ENCODE assay signal across 19 cellular contexts in genomic region chr3:8561365-8561764, GRCh38. TPM values are rescaled to one million over a fixed set of nuclear protein-coding genes. Genes with fewer than 3 reads are reported as not detected.
DNase-seq lines count a peak whose midpoint lies in the region; ATAC-seq and TF ChIP-seq lines count a peak whose summit lies in the region.
"Had no signal": no experiment of that assay in that cellular context is flagged by ENCODE, and none has a peak within 500 bp of the region (broad histone marks: within the 10 kb centered on the region; RNA-seq: fewer than 3 reads in every experiment).

No MANE protein-coding gene starts in this region.

- no peak overlapping the region for H2BK120ac ChIP-seq in mesendoderm (ENCODE audit: low read depth, low read length)

- H3K27me3 ChIP-seq in adipocyte (replicated peaks; ENCODE audit: control insufficient read depth, insufficient read depth, low read length): no peaks in the 10 kb centered on the region
- no peaks in the 10 kb centered on the region for H3K27me3 ChIP-seq in mesendoderm (ENCODE audit: insufficient read depth, low read length, poor library complexity)
- no peaks in the 10 kb centered on the region for H3K27me3 ChIP-seq in skeletal muscle satellite cell (ENCODE audit: control insufficient read depth, insufficient read depth, low read length)

- H3K23ac ChIP-seq in mesendoderm (ENCODE audit: low read length): no peak overlapping the region

- H3K27ac ChIP-seq in mesendoderm (ENCODE audit: low read depth, low read length): peak overlapping the region; percentile 24
- H3K27ac ChIP-seq: C4-2B, parathyroid adenoma, VCaP had no signal

- H3K79me1 ChIP-seq in mesendoderm (ENCODE audit: low read length): no peaks in the 10 kb centered on the region

- no peak for TF ChIP-seq CTCF in fibroblast of the aortic adventitia (IDR thresholded peaks at IDR 0.05; ENCODE audit: insufficient read depth, low read length)

- no peaks in the 10 kb centered on the region for H3K79me2 ChIP-seq in mesendoderm (ENCODE audit: control insufficient read depth, insufficient read depth, low read length)
- H3K79me2 ChIP-seq: parathyroid adenoma had no signal

- no CpG with 5 or more reads among the region's 4 CpGs for WGBS in mesendoderm (ENCODE audit: extremely low coverage, insufficient coverage, low lambda C conversion rate)

- H3K9me3 ChIP-seq in adipocyte (ENCODE audit: control insufficient read depth, low read length): no peaks in the 10 kb centered on the region
- no peaks in the 10 kb centered on the region for H3K9me3 ChIP-seq in skeletal muscle satellite cell (replicated peaks; ENCODE audit: low read length)

- no peak overlapping the region for H3K4me3 ChIP-seq in adipocyte (ENCODE audit: low read length)
- H3K4me3 ChIP-seq in fibroblast of the aortic adventitia (ENCODE audit: low read depth, low read length): no peak overlapping the region
- no peak overlapping the region for H3K4me3 ChIP-seq in mesendoderm (ENCODE audit: low read length)
- no peak overlapping the region for H3K4me3 ChIP-seq in skeletal muscle satellite cell (ENCODE audit: low read length)

- no peak overlapping the region for H3K56ac ChIP-seq in mesendoderm (ENCODE audit: low read length)

- no peak overlapping the region for H2BK5ac ChIP-seq in mesendoderm (ENCODE audit: low read length)

- H3K4me1 ChIP-seq in adipocyte (ENCODE audit: control insufficient read depth, insufficient read depth, low read length) (peaks cover 56% of the 10 kb centered on the region), mesendoderm (ENCODE audit: control insufficient read depth, low read depth, low read length) (peaks cover 10% of the 10 kb centered on the region), skeletal muscle satellite cell (ENCODE audit: control insufficient read depth, insufficient read depth, low read length) (peaks cover 47% of the 10 kb centered on the region)
- H3K4me1 ChIP-seq: parathyroid adenoma had no signal

- H4K8ac ChIP-seq in mesendoderm (ENCODE audit: low read depth, low read length): no peak overlapping the region

- H3K9ac ChIP-seq in adipocyte (ENCODE audit: low read length) (peak overlapping the region; percentile 82), mesendoderm (ENCODE audit: low read length) (no peak overlapping the region), skeletal muscle satellite cell (ENCODE audit: low read depth, low read length) (peak overlapping the region; percentile 76)
- H3K9ac ChIP-seq: parathyroid adenoma had no signal

- no peak overlapping the region for H3K4ac ChIP-seq in mesendoderm (ENCODE audit: low read depth, low read length)

- H3K18ac ChIP-seq in mesendoderm (ENCODE audit: low read length): no peak overlapping the region

- H3K4me2 ChIP-seq in mesendoderm (ENCODE audit: low read length): no peak overlapping the region
- H3K4me2 ChIP-seq in skeletal muscle satellite cell (ENCODE audit: low read length): peak overlapping the region; percentile 29

- H3K36me3 ChIP-seq in adipocyte (ENCODE audit: control insufficient read depth, insufficient read depth, low read length, severe bottlenecking): peaks cover 36% of the 10 kb centered on the region
- no peaks in the 10 kb centered on the region for H3K36me3 ChIP-seq in mesendoderm (ENCODE audit: control insufficient read depth, insufficient read depth, low read length)
- peaks cover 36% of the 10 kb centered on the region for H3K36me3 ChIP-seq in skeletal muscle satellite cell (ENCODE audit: insufficient read depth, low read length)

- ATAC-seq in GM21367 (IDR thresholded peaks at IDR 0.05; ENCODE audit: unreplicated experiment): no peak
- ATAC-seq: left lobe of liver had no signal

- no peak overlapping the region for H2BK15ac ChIP-seq in mesendoderm (replicated peaks; ENCODE audit: low read depth)

- H2AK5ac ChIP-seq in mesendoderm (ENCODE audit: low read length): no peak overlapping the region

- H4K5ac ChIP-seq in mesendoderm (ENCODE audit: low read length): no peak overlapping the region

- DNase-seq in adipocyte (ENCODE audit: low read depth) (no peak), fibroblast of the aortic adventitia (ENCODE audit: low read depth) (peak; percentile 93), mesendoderm (no peak), AG08396 (ENCODE audit: low spot score) (no peak), glomerular visceral epithelial cell (ENCODE audit: extremely low spot score) (no peak), SIG-M5 treated with dmso at 0.1 percent for 504 hours (lab: John Stamatoyannopoulos, UW; ENCODE audit: unreplicated experiment) (no peak)
- DNase-seq: ACHN; activated CD4-positive, alpha-beta T cell treated with anti-CD3 and anti-CD28 coated beads, Interleukin-2, amount 50 U/mL, for 4 hours; activated gamma-delta T cell treated with Interleukin-2 at 50 U/mL for 16 hours; amygdala; NCI-H526; SHP77; stimulated activated CD4-positive, alpha-beta T cell treated with anti-CD3 and anti-CD28 coated beads, Interleukin-12 subunit alpha, Interleukin-12 subunit beta, amount 100 ng/mL, for 4 hours had no signal

RNA-seq across cellular contexts. Expression of gene LMCD1, which starts 59.7 kb away (rescaled TPM):
- total RNA-seq in fibroblast of the aortic adventitia (ENCODE audit: low replicate concordance): 22.4 and 30.3 TPM in 2 replicates
- polyA plus RNA-seq in mesendoderm (2013, experiment 1 of 2): 7.2 TPM
- polyA plus RNA-seq in mesendoderm (2013, experiment 2 of 2): 7.6 TPM
- total RNA-seq in skeletal muscle satellite cell (2012; rRNA removed): 17.5 and 29.5 TPM in 2 replicates
